Comparison of ENCODE assay signal across 7 cellular contexts in genomic region chr1:152036316-152037216, GRCh38. TPM values are rescaled to one million over a fixed set of nuclear protein-coding genes. Genes with fewer than 3 reads are reported as not detected.
DNase-seq lines count a peak whose midpoint lies in the region; ATAC-seq and TF ChIP-seq lines count a peak whose summit lies in the region.

Gene S100A11 (minus strand): TSS chr1:152037004. CDS start chr1:152036915, 89 bp downstream.

- H4K20me1 ChIP-seq in SK-N-SH (ENCODE audit: insufficient read depth): peaks cover 18% of the 10 kb centered on the region

- H3K4me3 Mint-ChIP-seq in activated naive CD4-positive, alpha-beta T cell treated with anti-CD3 and anti-CD28 coated beads, Interleukin-2, amount 10 ng/mL, durations not matched to agents 7 days and 5 days: peak within 1 kb of the TSS; percentile 99

- peak within 1 kb of the TSS; percentile 95 for H2AFZ ChIP-seq in SK-N-SH (ENCODE audit: low read depth)

- peaks cover 40% of the 10 kb centered on the region for H3F3A ChIP-seq in SK-N-SH (replicated peaks; ENCODE audit: insufficient read depth)

- peak within 1 kb of the TSS; percentile 98 for H3K27ac Mint-ChIP-seq in activated naive CD4-positive, alpha-beta T cell treated with anti-CD3 and anti-CD28 coated beads, Interleukin-2, amount 10 ng/mL, durations not matched to agents 7 days and 5 days

- no peaks in the 10 kb centered on the region for H3K9me3 Mint-ChIP-seq in activated naive CD4-positive, alpha-beta T cell treated with anti-CD3 and anti-CD28 coated beads, Interleukin-2, amount 10 ng/mL, durations not matched to agents 7 days and 5 days

- peaks cover 39% of the 10 kb centered on the region for H3K36me3 Mint-ChIP-seq in activated naive CD4-positive, alpha-beta T cell treated with anti-CD3 and anti-CD28 coated beads, Interleukin-2, amount 10 ng/mL, durations not matched to agents 7 days and 5 days

- H3K9me2 ChIP-seq in SK-N-SH: no peaks in the 10 kb centered on the region

- peaks cover 12 to 20% of the 10 kb centered on the region in 2 experiments; a peak in 2 of 4 replicates for H3K4me1 ChIP-seq in SK-N-SH (ENCODE audit: control insufficient read depth in 1 of 2, insufficient read depth in 2 of 2, low read depth in 1 of 2, low read length in 1 of 2)
- H3K4me1 ChIP-seq in thymus (ENCODE audit: control insufficient read depth, insufficient read depth, low read length): peaks cover 37% of the 10 kb centered on the region

- peak; percentile 49 for TF ChIP-seq POLR2A in GM18526 (IDR thresholded peaks at IDR 0.05; ENCODE audit: extremely low read depth, insufficient read length)

- TF ChIP-seq CTCF in SK-N-SH (IDR thresholded peaks at IDR 0.05) (no peak), omental fat pad (IDR thresholded peaks at IDR 0.05) (no peak)

- no peak for TF ChIP-seq RAD21 in SK-N-SH (IDR thresholded peaks at IDR 0.05; ENCODE audit: low read length)

- H3K4me3 ChIP-seq in SK-N-SH (ENCODE audit: low read depth in 2 of 2, low read length in 1 of 2) (peak within 1 kb of the TSS; percentile 69 to 91), thymus (ENCODE audit: low read length) (peak within 1 kb of the TSS; percentile 75)

- ATAC-seq in HG03442 (IDR thresholded peaks at IDR 0.05; ENCODE audit: unreplicated experiment) (peak; percentile 38), omental fat pad (ENCODE audit: low FRiP score) (peak; percentile 95)

- H3K4me2 ChIP-seq in SK-N-SH: peak within 1 kb of the TSS; percentile 88

- H3K4me1 Mint-ChIP-seq in activated naive CD4-positive, alpha-beta T cell treated with anti-CD3 and anti-CD28 coated beads, Interleukin-2, amount 10 ng/mL, durations not matched to agents 7 days and 5 days: peaks cover 43% of the 10 kb centered on the region

- no peaks in the 10 kb centered on the region for H3K9me3 ChIP-seq in SK-N-SH
- H3K9me3 ChIP-seq in thymus (ENCODE audit: control insufficient read depth): no peaks in the 10 kb centered on the region

- CTCF ChIA-PET in SK-N-SH (lab: Yijun Ruan, JAX): interaction anchor here (1.3 to 2.8 kb wide), 3 partner anchors 15 to 35 kb away, joined by 4 to 13 read pairs (median 4); no protein-coding TSS in a partner anchor
- CTCF ChIA-PET in activated naive CD4-positive, alpha-beta T cell treated with anti-CD3 and anti-CD28 coated beads, Interleukin-2, amount 10 ng/mL, durations not matched to agents 7 days and 5 days (lab: Charles Lee): interaction anchor here (1.0 to 3.8 kb wide), 2 partner anchors 11 to 153 kb away, joined by 3 to 49 read pairs; no protein-coding TSS in a partner anchor

- DNase-seq in SK-N-SH: peak; percentile 52
- peak; percentile 81 for DNase-seq in activated naive CD4-positive, alpha-beta T cell treated with anti-CD3 and anti-CD28 coated beads, Interleukin-2, amount 10 ng/mL, durations not matched to agents 7 days and 5 days
- peak; percentile 68 for DNase-seq in germinal center (ENCODE audit: low spot score)
- peak; percentile 78 for DNase-seq in omental fat pad (ENCODE audit: low spot score)

- peaks cover 27 to 29% of the 10 kb centered on the region in 2 experiments for H3K36me3 ChIP-seq in SK-N-SH (replicated peaks in 1 of 2; ENCODE audit: control insufficient read depth in 1 of 2, insufficient read depth in 2 of 2, low read length in 1 of 2)
- H3K36me3 ChIP-seq in thymus (ENCODE audit: control insufficient read depth, insufficient read depth): peaks cover 21% of the 10 kb centered on the region

- H3K79me2 ChIP-seq in SK-N-SH (ENCODE audit: insufficient read depth): peaks cover 49% of the 10 kb centered on the region

- POLR2A ChIA-PET in SK-N-SH (lab: Yijun Ruan, JAX): no interaction called here

- H3K27ac ChIP-seq in SK-N-SH (ENCODE audit: low read depth in 2 of 2, low read length in 1 of 2) (peak within 1 kb of the TSS; percentile 93 to 94), thymus (ENCODE audit: low read depth) (peak within 1 kb of the TSS; percentile 95)

- TF ChIP-seq EP300 in SK-N-SH (IDR thresholded peaks at IDR 0.05; ENCODE audit: borderline replicate concordance in 1 of 2, low read depth in 1 of 2, low read length in 1 of 2): no peak

- 1% methylated on average over 51 of the region's 52 CpGs for WGBS in SK-N-SH (ENCODE audit: low lambda C conversion rate)
- WGBS in thymus: under 1% methylated on average over 52 of the region's 52 CpGs

- peak within 1 kb of the TSS; percentile 99 for H3K9ac ChIP-seq in SK-N-SH

- H3K27me3 ChIP-seq in SK-N-SH (ENCODE audit: insufficient read depth) (peaks cover 18% of the 10 kb centered on the region), thymus (ENCODE audit: control insufficient read depth, insufficient read depth) (no peaks in the 10 kb centered on the region)

- H3K27me3 Mint-ChIP-seq in activated naive CD4-positive, alpha-beta T cell treated with anti-CD3 and anti-CD28 coated beads, Interleukin-2, amount 10 ng/mL, durations not matched to agents 7 days and 5 days: no peaks in the 10 kb centered on the region

TF ChIP-seq in SK-N-SH, 30 proteins besides CTCF, POLR2A, EP300 and RAD21 (continues in another document):
- TF ChIP-seq IRF3 (IDR thresholded peaks at IDR 0.05; ENCODE audit: low read depth, low read length) (no peak), GABPA (IDR thresholded peaks at IDR 0.05; ENCODE audit: low read depth) (no peak), CHD2 (IDR thresholded peaks at IDR 0.05; ENCODE audit: low read length, partially characterized antibody) (no peak), EZH2phosphoT487 (IDR thresholded peaks at IDR 0.05; ENCODE audit: borderline replicate concordance, low read depth) (no peak), USF1 (IDR thresholded peaks at IDR 0.05; ENCODE audit: borderline replicate concordance, low read depth) (no peak), TCF12 (IDR thresholded peaks at IDR 0.05) (no peak), NFIC (IDR thresholded peaks at IDR 0.05; ENCODE audit: borderline replicate concordance) (no peak), TAF1 (IDR thresholded peaks at IDR 0.05; ENCODE audit: borderline replicate concordance, low read depth, low read length) (peak; percentile 91), USF2 (IDR thresholded peaks at IDR 0.05; ENCODE audit: borderline replicate concordance, low read depth, low read length) (no peak), YY1 (IDR thresholded peaks at IDR 0.05; ENCODE audit: low read depth) (no peak), REST (IDR thresholded peaks at IDR 0.05; ENCODE audit: low read depth, low read length) (0 out of 2 replicates have a peak, but pooled peaks have one; percentile 52), MEF2A (IDR thresholded peaks at IDR 0.05; ENCODE audit: borderline replicate concordance, low read depth) (no peak), MXI1 (IDR thresholded peaks at IDR 0.05; ENCODE audit: low read depth, low read length) (peak; percentile 41; the same call in 1 of the 2 replicates), FOXJ3 (CRISPR knock-in tag; IDR thresholded peaks at IDR 0.05) (no peak), ELF1 (IDR thresholded peaks at IDR 0.05) (no peak), RFX5 (IDR thresholded peaks at IDR 0.05; ENCODE audit: low read length) (no peak)

RNA-seq across cellular contexts. Expression of gene S100A11, which starts in this region (rescaled TPM):
- polyA plus RNA-seq in SK-N-SH (2012; rRNA removed) (565 and 736 TPM in 2 replicates), thymus (1,404 TPM)
- 703 and 835 TPM in 2 replicates for polyA plus RNA-seq in SK-N-SH (2012; cell fraction: cytosol; rRNA removed)
- 163 and 193 TPM in 2 replicates for polyA plus RNA-seq in SK-N-SH (2012; cell fraction: nucleus; rRNA removed)
- total RNA-seq in omental fat pad: 100 to 1,000 TPM; 211 to 389 (median 295) TPM

Comparison
In these comparisons a context has a peak if more than half of its experiments do, and no peak if none do; other contexts are left out.
1. Peak in every context shown above with its lines: DNase-seq, ATAC-seq, H3K4me3 ChIP-seq and H3K27ac ChIP-seq.